Comparison of ENCODE assay signal across 9 cellular contexts in genomic region chr6:170279977-170280688, GRCh38. TPM values are rescaled to one million over a fixed set of nuclear protein-coding genes. Genes with fewer than 3 reads are reported as not detected.
A peak's percentile ranks its signal among the peaks of the same experiment; 100 is the strongest.
DNase-seq lines count a peak whose midpoint lies in the region; ATAC-seq, FAIRE-seq and TF ChIP-seq lines count a peak whose summit lies in the region.
"Had no signal": no experiment of that assay in that cellular context is flagged by ENCODE, and none has a peak within 500 bp of the region (broad histone marks: within the 10 kb centered on the region; RNA-seq: fewer than 3 reads in every experiment).

No MANE protein-coding gene starts in this region.

- H3K79me2 ChIP-seq in astrocyte (ENCODE audit: insufficient read depth, low read length) (no peaks in the 10 kb centered on the region), HepG2 (ENCODE audit: insufficient read depth, low read length) (no peaks in the 10 kb centered on the region)

- H3K27me3 Mint-ChIP-seq in astrocyte (ENCODE audit: low read depth, unreplicated experiment): peaks cover 56% of the 10 kb centered on the region
- peaks cover 9% of the 10 kb centered on the region for H3K27me3 Mint-ChIP-seq in type B pancreatic cell

- no peaks in the 10 kb centered on the region for H3K4me1 Mint-ChIP-seq in astrocyte (ENCODE audit: low read depth, unreplicated experiment)
- peaks cover 9% of the 10 kb centered on the region for H3K4me1 Mint-ChIP-seq in type B pancreatic cell (ENCODE audit: unreplicated experiment)

- H3K9me3 Mint-ChIP-seq in astrocyte (ENCODE audit: unreplicated experiment): no peaks in the 10 kb centered on the region
- peaks cover 4% of the 10 kb centered on the region for H3K9me3 Mint-ChIP-seq in type B pancreatic cell

- H3K27me3 ChIP-seq in astrocyte (ENCODE audit: insufficient read depth, low read length): peaks cover 8% of the 10 kb centered on the region
- peaks cover 14 to 81% of the 10 kb centered on the region in 2 experiments for H3K27me3 ChIP-seq in HepG2 (ENCODE audit: control insufficient read depth in 1 of 2, insufficient read depth in 2 of 2, low read length in 2 of 2)

- WGBS in HepG2 (ENCODE audit: low lambda C conversion rate): 35% methylated on average over 25 of the region's 36 CpGs

- H4K20me1 ChIP-seq in astrocyte (ENCODE audit: insufficient read depth, low read length): no peaks in the 10 kb centered on the region
- no peaks in the 10 kb centered on the region for H4K20me1 ChIP-seq in HepG2 (ENCODE audit: insufficient read depth, low read length)

- no peak overlapping the region for H3K4me3 Mint-ChIP-seq in astrocyte (ENCODE audit: unreplicated experiment)
- peak overlapping the region; percentile 58 for H3K4me3 Mint-ChIP-seq in type B pancreatic cell

- H3K9ac ChIP-seq in astrocyte (ENCODE audit: low read length): no peak overlapping the region
- H3K9ac ChIP-seq in HepG2 (ENCODE audit: insufficient read depth, low read depth, low read length): no peak overlapping the region

- TF ChIP-seq POLR2A in HepG2 (IDR thresholded peaks at IDR 0.05; ENCODE audit: insufficient read depth in 1 of 2, low read depth in 2 of 2, low read length in 2 of 2): no peak

- H3K27ac ChIP-seq in astrocyte (ENCODE audit: low read depth, low read length) (no peak overlapping the region), HepG2 (ENCODE audit: extremely low read length, insufficient read depth, low read length) (no peak overlapping the region)
- H3K27ac ChIP-seq: VCaP had no signal

- TF ChIP-seq EP300 in HepG2 (IDR thresholded peaks at IDR 0.05; ENCODE audit: low read depth in 2 of 2, low read length in 2 of 2): no peak
- TF ChIP-seq EP300 in HepG2 (CRISPR knock-in tag; IDR thresholded peaks at IDR 0.05; ENCODE audit: borderline replicate concordance): no peak

- in situ Hi-C loops in HepG2 (cut with HindIII; ENCODE audit: extremely low pct_ligation_motif_present, low pct_unique_long_range_greater_than_20kb): no loop called here

- POLR2A ChIA-PET in HepG2 (lab: Yijun Ruan, JAX): no interaction called here

- CTCF ChIA-PET in HepG2 (lab: Yijun Ruan, JAX; ENCODE audit: low intra/inter-chr PET ratio, low total read pairs): no interaction called here

- TF ChIP-seq CTCF in astrocyte (IDR thresholded peaks at IDR 0.05; ENCODE audit: insufficient read depth, low read depth, low read length) (no peak), HepG2 (CRISPR knock-in tag; IDR thresholded peaks at IDR 0.05) (no peak), type B pancreatic cell (conservative IDR thresholded peaks at IDR 0.05) (no peak)

- peak overlapping the region; percentile 18 for H2AFZ ChIP-seq in astrocyte (ENCODE audit: low read depth, low read length)
- no peak overlapping the region for H2AFZ ChIP-seq in HepG2 (ENCODE audit: low read length)

- no peaks in the 10 kb centered on the region for H3K36me3 ChIP-seq in astrocyte (ENCODE audit: insufficient read depth, low read length)
- H3K36me3 ChIP-seq in HepG2 (replicated peaks in 1 of 2; ENCODE audit: control insufficient read depth in 1 of 2, insufficient read depth in 2 of 2, low read length in 2 of 2): no peaks in the 10 kb centered on the region

- TF ChIP-seq RAD21 in HepG2 (CRISPR knock-in tag; IDR thresholded peaks at IDR 0.05): no peak

- no peaks in the 10 kb centered on the region for H3K9me3 ChIP-seq in astrocyte (ENCODE audit: insufficient read depth, low read depth, low read length)
- no peaks in the 10 kb centered on the region for H3K9me3 ChIP-seq in HepG2 (ENCODE audit: low read length)

- intact Hi-C loops in HepG2 (cut with micrococcal nuclease; ENCODE audit: unreplicated experiment): no loop called here

- peaks cover 2% of the 10 kb centered on the region for H3K36me3 Mint-ChIP-seq in astrocyte (ENCODE audit: low read depth, unreplicated experiment)
- H3K36me3 Mint-ChIP-seq in type B pancreatic cell: no peaks in the 10 kb centered on the region

- H3K27ac Mint-ChIP-seq in astrocyte (ENCODE audit: unreplicated experiment): no peak overlapping the region
- H3K27ac Mint-ChIP-seq in type B pancreatic cell: peak overlapping the region; percentile 77

- BruUV-seq in HepG2 (replicated peaks; lab: Mats Ljungman, UMichigan): no TSS peak

- H3K4me3 ChIP-seq in astrocyte (ENCODE audit: insufficient read depth, low read depth, low read length) (no peak overlapping the region), HepG2 (replicated peaks in 1 of 3; ENCODE audit: insufficient read depth in 1 of 3, low read depth in 2 of 3, low read length in 3 of 3) (peak overlapping the region in 1 of 3 experiments; percentile 18; a peak in 1 of 6 replicates)

- H3K4me2 ChIP-seq in astrocyte (ENCODE audit: low read length) (peak overlapping the region; percentile 44), HepG2 (ENCODE audit: low read depth, low read length) (peak overlapping the region; percentile 25)

- H3K4me1 ChIP-seq in astrocyte (ENCODE audit: insufficient read depth, low read length): no peaks in the 10 kb centered on the region
- H3K4me1 ChIP-seq in HepG2 (ENCODE audit: insufficient read depth, low read length): peaks cover 8% of the 10 kb centered on the region; the same call in 1 of the 2 replicates

- no peak for FAIRE-seq in astrocyte (lab: Jason Lieb, UNC)
- FAIRE-seq in HepG2 (lab: Jason Lieb, UNC): no peak

- DNase-seq in ELR (ENCODE audit: low read depth) (peak; percentile 26), NCI-H2227 (lab: John Stamatoyannopoulos, UW; ENCODE audit: unreplicated experiment) (peak; percentile 79), astrocyte (ENCODE audit: low read depth) (no peak), HepG2 (ENCODE audit: low spot score) (no peak), type B pancreatic cell (ENCODE audit: extremely low spot score, unreplicated experiment) (no peak), dermis blood vessel endothelial cell (no peak)
- DNase-seq in NK-92 treated with Interleukin-12 subunit alpha and Interleukin-12 subunit beta, amount 100 ng/mL, for 24 hours (lab: John Stamatoyannopoulos, UW): no peak

- peak; percentile 47 for ATAC-seq in HG02763 (IDR thresholded peaks at IDR 0.05; ENCODE audit: unreplicated experiment)
- peak; percentile 61 for ATAC-seq in HepG2

RNA-seq across cellular contexts. Expression of gene DLL1, which starts 10.7 kb away (rescaled TPM):
- total RNA-seq in astrocyte: 1.6 and 2.0 TPM in 2 replicates
- total RNA-seq in HepG2 (2016; rRNA removed; fragmentation: Illumina TruSeq; extraction: Trizol): not detected in 2 replicates
- total RNA-seq in HepG2 (2016; cell fraction: cytosol; rRNA removed; fragmentation: Illumina TruSeq; extraction: Trizol; ENCODE audit: low read depth): not detected in 2 replicates
- not detected in 2 replicates for total RNA-seq in HepG2 (2016; cell fraction: insoluble cytoplasmic fraction; rRNA removed; fragmentation: Illumina TruSeq; extraction: Trizol)
- total RNA-seq in HepG2 (2016; cell fraction: membrane; rRNA removed; fragmentation: Illumina TruSeq; extraction: Trizol): not detected in 2 replicates
- not detected in 2 replicates for total RNA-seq in HepG2 (2016; cell fraction: nucleus; rRNA removed; fragmentation: Illumina TruSeq; extraction: Trizol)
- polyA plus RNA-seq in HepG2 (2011; rRNA removed): not detected in 2 replicates
- not detected in 2 replicates for polyA plus RNA-seq in HepG2 (2011; cell fraction: cytosol; rRNA removed)
- polyA plus RNA-seq in HepG2 (2011; cell fraction: nucleus; rRNA removed): 0.10 TPM in 2 replicates
- not detected in 2 replicates for polyA plus RNA-seq in HepG2 (2012)
- polyA plus RNA-seq in HepG2 (2016; cell fraction: cytosol; fragmentation: Illumina TruSeq; extraction: Trizol; ENCODE audit: low read depth): not detected in 2 replicates
- not detected in 2 replicates for polyA plus RNA-seq in HepG2 (2016; cell fraction: insoluble cytoplasmic fraction; fragmentation: Illumina TruSeq; extraction: Trizol; ENCODE audit: low read depth)
- polyA plus RNA-seq in HepG2 (2016; cell fraction: membrane; fragmentation: Illumina TruSeq; extraction: Trizol; ENCODE audit: low read depth): not detected in 2 replicates
- not detected in 2 replicates for polyA plus RNA-seq in HepG2 (2016; cell fraction: nucleus; fragmentation: Illumina TruSeq; extraction: Trizol; ENCODE audit: insufficient read depth, low read depth)
- not detected in 2 replicates for polyA minus RNA-seq in HepG2 (2011; rRNA and poly(A)+ RNA removed; ENCODE audit: low replicate concordance)
- not detected in 2 replicates for polyA minus RNA-seq in HepG2 (2011; cell fraction: cytosol; rRNA and poly(A)+ RNA removed)
- not detected in 2 replicates for polyA minus RNA-seq in HepG2 (2011; cell fraction: nucleus; rRNA and poly(A)+ RNA removed)
- total RNA-seq in type B pancreatic cell (ENCODE audit: low replicate concordance): 4.2 and 11.7 TPM in 2 replicates
- 7.5 and 7.6 TPM in 2 replicates for total RNA-seq in dermis blood vessel endothelial cell

RNA-seq across cellular contexts. Expression of gene FAM120B, which starts 26.4 kb away (rescaled TPM):
- 29.6 and 29.8 TPM in 2 replicates for total RNA-seq in astrocyte
- 10.7 and 18.3 TPM in 2 replicates for total RNA-seq in HepG2 (2016; rRNA removed; fragmentation: Illumina TruSeq; extraction: Trizol)
- 14.5 and 14.8 TPM in 2 replicates for total RNA-seq in HepG2 (2016; cell fraction: cytosol; rRNA removed; fragmentation: Illumina TruSeq; extraction: Trizol; ENCODE audit: low read depth)
- total RNA-seq in HepG2 (2016; cell fraction: insoluble cytoplasmic fraction; rRNA removed; fragmentation: Illumina TruSeq; extraction: Trizol): 10.1 and 18.3 TPM in 2 replicates
- 18.9 and 22.2 TPM in 2 replicates for total RNA-seq in HepG2 (2016; cell fraction: membrane; rRNA removed; fragmentation: Illumina TruSeq; extraction: Trizol)
- total RNA-seq in HepG2 (2016; cell fraction: nucleus; rRNA removed; fragmentation: Illumina TruSeq; extraction: Trizol): 16.8 and 19.1 TPM in 2 replicates
- 9.2 and 10.8 TPM in 2 replicates for polyA plus RNA-seq in HepG2 (2011; rRNA removed)
- 6.1 and 6.8 TPM in 2 replicates for polyA plus RNA-seq in HepG2 (2011; cell fraction: cytosol; rRNA removed)
- polyA plus RNA-seq in HepG2 (2011; cell fraction: nucleus; rRNA removed): 11.2 and 14.9 TPM in 2 replicates
- 10.6 and 12.8 TPM in 2 replicates for polyA plus RNA-seq in HepG2 (2012)
- 1.4 and 1.6 TPM in 2 replicates for polyA plus RNA-seq in HepG2 (2016; cell fraction: cytosol; fragmentation: Illumina TruSeq; extraction: Trizol; ENCODE audit: low read depth)
- polyA plus RNA-seq in HepG2 (2016; cell fraction: insoluble cytoplasmic fraction; fragmentation: Illumina TruSeq; extraction: Trizol; ENCODE audit: low read depth): 21.6 TPM in 2 replicates
- 2.6 and 3.5 TPM in 2 replicates for polyA plus RNA-seq in HepG2 (2016; cell fraction: membrane; fragmentation: Illumina TruSeq; extraction: Trizol; ENCODE audit: low read depth)
- polyA plus RNA-seq in HepG2 (2016; cell fraction: nucleus; fragmentation: Illumina TruSeq; extraction: Trizol; ENCODE audit: insufficient read depth, low read depth): 17.9 and 21.0 TPM in 2 replicates
- polyA minus RNA-seq in HepG2 (2011; rRNA and poly(A)+ RNA removed; ENCODE audit: low replicate concordance): 18.9 and 22.3 TPM in 2 replicates
- polyA minus RNA-seq in HepG2 (2011; cell fraction: cytosol; rRNA and poly(A)+ RNA removed): 8.3 and 10.0 TPM in 2 replicates
- 39.7 and 55.7 TPM in 2 replicates for polyA minus RNA-seq in HepG2 (2011; cell fraction: nucleus; rRNA and poly(A)+ RNA removed)
- total RNA-seq in type B pancreatic cell (ENCODE audit: low replicate concordance): 37.7 and 40.5 TPM in 2 replicates
- total RNA-seq in dermis blood vessel endothelial cell: 12.8 and 18.1 TPM in 2 replicates

Comparison
In these comparisons a context has a peak if more than half of its experiments do, and no peak if none do; other contexts are left out.
1. DNase-seq: peak in ELR (single experiment) and NCI-H2227 (single experiment); none in astrocyte (single experiment), HepG2 (single experiment), type B pancreatic cell (single experiment), dermis blood vessel endothelial cell (single experiment) and NK-92 treated with Interleukin-12 subunit alpha and Interleukin-12 subunit beta, amount 100 ng/mL, for 24 hours (single experiment).